Comparison of ENCODE assay signal across 22 cellular contexts in the genomic region with DNA sequence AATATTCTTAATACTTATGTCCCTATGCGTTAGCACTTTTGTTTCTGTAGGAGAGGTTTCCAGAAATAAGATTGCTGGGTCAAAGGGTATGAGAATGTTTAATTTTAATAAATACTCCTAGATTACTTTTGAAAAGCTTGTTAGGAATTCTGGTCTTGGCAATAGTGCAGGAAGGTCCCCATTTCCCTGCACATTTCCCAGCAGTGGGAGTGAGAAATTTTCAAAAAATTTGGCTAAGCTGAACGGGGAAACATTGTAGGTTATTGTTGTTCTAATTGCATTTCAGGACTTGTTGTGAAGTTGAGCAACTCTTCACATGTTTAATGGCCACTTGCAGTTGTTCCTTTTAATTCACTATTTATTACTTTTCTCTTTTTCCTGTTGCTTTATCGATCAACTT. TPM values are rescaled to one million over a fixed set of nuclear protein-coding genes. Genes with fewer than 3 reads are reported as not detected.
DNase-seq lines count a peak whose midpoint lies in the region; ATAC-seq, FAIRE-seq and TF ChIP-seq lines count a peak whose summit lies in the region.
"Had no signal": no experiment of that assay in that cellular context is flagged by ENCODE, and none has a peak within 500 bp of the region (broad histone marks: within the 10 kb centered on the region; RNA-seq: fewer than 3 reads in every experiment).

No MANE protein-coding gene starts in this region.

- no peaks in the 10 kb centered on the region for H3K27me3 Mint-ChIP-seq in natural killer cell (ENCODE audit: low read depth in 2 of 2)
- peaks cover 39% of the 10 kb centered on the region for H3K27me3 Mint-ChIP-seq in activated CD8-positive, alpha-beta memory T cell treated with anti-CD3 and anti-CD28 coated beads, Interleukin-2, amount 10 ng/mL, durations not matched to agents 7 days and 5 days

- POLR2A ChIA-PET in HEK293T (lab: Yijun Ruan, JAX) = no interaction called here

- TF ChIP-seq POLR2A in esophagus muscularis mucosa (IDR thresholded peaks at IDR 0.05; ENCODE audit: low read depth) = no peak

- no peaks in the 10 kb centered on the region for H3K9me3 Mint-ChIP-seq in natural killer cell
- no peaks in the 10 kb centered on the region for H3K9me3 Mint-ChIP-seq in activated CD8-positive, alpha-beta memory T cell treated with anti-CD3 and anti-CD28 coated beads, Interleukin-2, amount 10 ng/mL, durations not matched to agents 7 days and 5 days (ENCODE audit: low read depth)
- H3K9me3 Mint-ChIP-seq: activated naive CD4-positive, alpha-beta T cell treated with anti-CD3 and anti-CD28 coated beads, Interleukin-2, amount 50 U/mL, for 24 hours had no signal

- WGBS in esophagus muscularis mucosa = 38% methylated on average over 3 of the region's 3 CpGs

- peaks cover 0 to 2% (median 0%) of the 10 kb centered on the region in 4 donors for H3K36me3 ChIP-seq in esophagus muscularis mucosa
- H3K36me3 ChIP-seq in tibial artery = peaks cover 0 to 11% (median 0%) of the 10 kb centered on the region in 3 donors
- H3K36me3 ChIP-seq: lower lobe of right lung had no signal

- peak; percentile 47 for FAIRE-seq in TTC549 (lab: Jason Lieb, UNC)
- FAIRE-seq: bronchial epithelial cell had no signal

- peak overlapping the region; percentile 87 to 92 for H3K27ac Mint-ChIP-seq in natural killer cell
- H3K27ac Mint-ChIP-seq in activated CD8-positive, alpha-beta memory T cell treated with anti-CD3 and anti-CD28 coated beads, Interleukin-2, amount 10 ng/mL, durations not matched to agents 7 days and 5 days = no peak overlapping the region
- H3K27ac Mint-ChIP-seq: activated naive CD4-positive, alpha-beta T cell treated with anti-CD3 and anti-CD28 coated beads, Interleukin-2, amount 50 U/mL, for 24 hours; IgD-negative memory B cell had no signal

- H3K4me3 Mint-ChIP-seq in natural killer cell = peak overlapping the region; percentile 2
- H3K4me3 Mint-ChIP-seq in activated CD8-positive, alpha-beta memory T cell treated with anti-CD3 and anti-CD28 coated beads, Interleukin-2, amount 10 ng/mL, durations not matched to agents 7 days and 5 days = no peak overlapping the region
- H3K4me3 Mint-ChIP-seq: activated naive CD4-positive, alpha-beta T cell treated with anti-CD3 and anti-CD28 coated beads, Interleukin-2, amount 50 U/mL, for 24 hours; IgD-negative memory B cell; naive thymus-derived CD8-positive, alpha-beta T cell had no signal

- peaks cover 69 to 78% of the 10 kb centered on the region in 2 donors for H3K4me1 Mint-ChIP-seq in natural killer cell
- no peaks in the 10 kb centered on the region for H3K4me1 Mint-ChIP-seq in activated CD8-positive, alpha-beta memory T cell treated with anti-CD3 and anti-CD28 coated beads, Interleukin-2, amount 10 ng/mL, durations not matched to agents 7 days and 5 days
- H3K4me1 Mint-ChIP-seq: activated naive CD4-positive, alpha-beta T cell treated with anti-CD3 and anti-CD28 coated beads, Interleukin-2, amount 50 U/mL, for 24 hours; IgD-negative memory B cell had no signal

- H3K27ac ChIP-seq in esophagus muscularis mucosa (replicated peaks in 1 of 4) (peak overlapping the region in 3 of 4 donors; percentile 70 to 82 (median 80)), tibial artery (peak overlapping the region; percentile 67 to 87)
- H3K27ac ChIP-seq: lower lobe of right lung had no signal

- TF ChIP-seq CTCF in esophagus muscularis mucosa (IDR thresholded peaks at IDR 0.05) = no peak
- TF ChIP-seq CTCF in natural killer cell (IDR thresholded peaks at IDR 0.05) = no peak
- TF ChIP-seq CTCF in tibial artery (IDR thresholded peaks at IDR 0.05) = no peak

- no peak overlapping the region for H3K4me3 ChIP-seq in esophagus muscularis mucosa
- no peak overlapping the region for H3K4me3 ChIP-seq in tibial artery
- H3K4me3 ChIP-seq: lower lobe of right lung had no signal

- DNase-seq in esophagus muscularis mucosa (ENCODE audit: extremely low spot score) = no peak
- DNase-seq in natural killer cell = no peak
- DNase-seq in tibial artery = no peak
- no peak for DNase-seq in activated CD8-positive, alpha-beta memory T cell treated with anti-CD3 and anti-CD28 coated beads, Interleukin-2, amount 10 ng/mL, durations not matched to agents 7 days and 5 days
- DNase-seq in HEK293T (ENCODE audit: extremely low spot score) = no peak
- DNase-seq: activated CD4-positive, alpha-beta T cell treated with anti-CD3 and anti-CD28 coated beads, Interleukin-2, amount 50 U/mL, for 4 hours; activated T-cell treated with anti-CD3 and anti-CD28 coated beads, Interleukin-2, amount 50 U/mL, for 1 hour; C1 segment of cervical spinal cord; foreskin fibroblast; lower lobe of right lung; MV-4-11; naive thymus-derived CD8-positive, alpha-beta T cell; NCI-H2081; NCI-H526; stimulated activated CD4-positive, alpha-beta T cell treated with anti-CD3 and anti-CD28 coated beads, Interleukin-2, amount 100 ng/mL, for 24 hours; substantia nigra had no signal

- no peak for ATAC-seq in natural killer cell
- no peak for ATAC-seq in activated CD8-positive, alpha-beta memory T cell treated with anti-CD3 and anti-CD28 coated beads, Interleukin-2, amount 10 ng/mL, durations not matched to agents 7 days and 5 days
- ATAC-seq in GM18502 (IDR thresholded peaks at IDR 0.05; ENCODE audit: poor library complexity, unreplicated experiment) = no peak
- ATAC-seq: lower lobe of right lung; naive thymus-derived CD8-positive, alpha-beta T cell had no signal

- intact Hi-C loops in esophagus muscularis mucosa (cut with DNase I) = no loop called here
- intact Hi-C loops in natural killer cell (cut with micrococcal nuclease) = loop anchor here (5.0 kb wide), 1 partner anchor 106 kb away; the partner anchor contains the start of genes NOA1 and POLR2B
- intact Hi-C loops in tibial artery (cut with DNase I; ENCODE audit: low total_unique reads) = no loop called here

- H3K4me1 ChIP-seq in esophagus muscularis mucosa (peaks cover 54 to 63% (median 57%) of the 10 kb centered on the region in 4 donors), tibial artery (peaks cover 0 to 97% (median 39%) of the 10 kb centered on the region in 4 donors)

- CTCF ChIA-PET in activated CD8-positive, alpha-beta memory T cell treated with anti-CD3 and anti-CD28 coated beads, Interleukin-2, amount 10 ng/mL, durations not matched to agents 7 days and 5 days (lab: Charles Lee) = no interaction called here
- CTCF ChIA-PET in HEK293T (lab: Yijun Ruan, JAX) = no interaction called here

- TF ChIP-seq EP300 in esophagus muscularis mucosa (IDR thresholded peaks at IDR 0.05) = no peak

- H3K27me3 ChIP-seq in esophagus muscularis mucosa (no peaks in the 10 kb centered on the region), tibial artery (no peaks in the 10 kb centered on the region)

- H3K9me3 ChIP-seq in esophagus muscularis mucosa (no peaks in the 10 kb centered on the region), tibial artery (no peaks in the 10 kb centered on the region)
- H3K9me3 ChIP-seq: lower lobe of right lung had no signal

- no peaks in the 10 kb centered on the region for H3K36me3 Mint-ChIP-seq in natural killer cell
- H3K36me3 Mint-ChIP-seq in activated CD8-positive, alpha-beta memory T cell treated with anti-CD3 and anti-CD28 coated beads, Interleukin-2, amount 10 ng/mL, durations not matched to agents 7 days and 5 days = no peaks in the 10 kb centered on the region
- H3K36me3 Mint-ChIP-seq: activated naive CD4-positive, alpha-beta T cell treated with anti-CD3 and anti-CD28 coated beads, Interleukin-2, amount 50 U/mL, for 24 hours; IgD-negative memory B cell; naive thymus-derived CD8-positive, alpha-beta T cell had no signal

TF ChIP-seq in HEK293T, 16 proteins besides CTCF, POLR2A, EP300 and RAD21:
- no peak for TF ChIP-seq TARDBP (IDR thresholded peaks at IDR 0.05)
- no peak for TF ChIP-seq FOXK2 (IDR thresholded peaks at IDR 0.05)
- no peak for TF ChIP-seq ARNT (IDR thresholded peaks at IDR 0.05)
- TF ChIP-seq NFRKB (IDR thresholded peaks at IDR 0.05) = no peak
- no peak for TF ChIP-seq FOXM1 (IDR thresholded peaks at IDR 0.05; ENCODE audit: borderline replicate concordance)
- no peak for TF ChIP-seq HDGF (IDR thresholded peaks at IDR 0.05; ENCODE audit: borderline replicate concordance)
- TF ChIP-seq CTBP1 (IDR thresholded peaks at IDR 0.05; ENCODE audit: borderline replicate concordance) = no peak
- TF ChIP-seq PKNOX1 (IDR thresholded peaks at IDR 0.05) = no peak
- no peak for TF ChIP-seq ZNF384 (IDR thresholded peaks at IDR 0.05)
- TF ChIP-seq SP1 (IDR thresholded peaks at IDR 0.05) = no peak
- TF ChIP-seq FOXA1 (IDR thresholded peaks at IDR 0.05) = no peak
- no peak for TF ChIP-seq L3MBTL2 (conservative IDR thresholded peaks at IDR 0.05)
- TF ChIP-seq LEF1 (IDR thresholded peaks at IDR 0.05; ENCODE audit: borderline replicate concordance) = no peak

RNA-seq across cellular contexts. Expression of gene IGFBP7, which starts 27.1 kb away (rescaled TPM):
- total RNA-seq in esophagus muscularis mucosa (1,000 to 10,000 TPM in 1 of 4 donors, 100 to 1,000 TPM in 3; 712 to 1,070 (median 762) TPM), natural killer cell (100 to 1,000 TPM in 2 of 3 donors, 10 to 100 TPM in 1; 88.8 to 107 (median 101) TPM)
- total RNA-seq in activated CD8-positive, alpha-beta memory T cell treated with anti-CD3 and anti-CD28 coated beads, Interleukin-2, amount 10 ng/mL, durations not matched to agents 7 days and 5 days = under 1 TPM in 1 of 2 experiments, not detected in 1; 0.35 TPM
- total RNA-seq: naive thymus-derived CD8-positive, alpha-beta T cell; OCI-LY7 had no signal

Comparison
In these comparisons a context has a peak if more than half of its experiments do, and no peak if none do; other contexts are left out.
1. RNA of gene IGFBP7, which starts 27.1 kb away (total RNA-seq): 712 to 1,070 TPM in esophagus muscularis mucosa and 88.8 to 107 TPM in natural killer cell; 0.35 TPM in activated CD8-positive, alpha-beta memory T cell treated with anti-CD3 and anti-CD28 coated beads, Interleukin-2, amount 10 ng/mL, durations not matched to agents 7 days and 5 days; every median in the first group is over 10 times any median in the second.